ENCODE assay signal across 11 cellular contexts in the genomic region with DNA sequence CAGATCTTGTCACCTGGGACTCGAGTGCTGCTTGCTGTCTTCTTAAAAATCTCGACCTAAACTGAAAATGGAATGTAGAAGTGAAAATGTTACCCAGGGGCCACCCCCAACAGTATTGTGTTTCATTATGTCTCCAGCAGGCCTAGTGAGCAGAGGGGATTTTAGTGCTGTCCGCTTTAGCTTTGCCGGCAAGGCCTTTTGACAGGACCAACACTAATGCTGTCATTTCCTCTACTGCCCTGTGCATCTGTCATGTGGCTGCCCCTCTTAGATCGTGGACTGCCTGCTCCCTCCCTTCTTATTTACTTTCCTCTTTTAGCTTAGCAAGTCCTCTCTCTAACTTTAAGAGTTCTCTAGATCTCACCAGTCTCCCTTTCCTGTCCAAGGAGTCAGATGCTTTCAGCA.
DNase-seq lines count a peak whose midpoint lies in the region; ATAC-seq and TF ChIP-seq lines count a peak whose summit lies in the region.
"Had no signal": no experiment of that assay in that cellular context is flagged by ENCODE, and none has a peak within 500 bp of the region (broad histone marks: within the 10 kb centered on the region; RNA-seq: fewer than 3 reads in every experiment).

No MANE protein-coding gene starts in this region.

- TF ChIP-seq CTCF in GM06990 (IDR thresholded peaks at IDR 0.05; ENCODE audit: insufficient read depth, low read length, poor library complexity, severe bottlenecking) (no peak), WERI-Rb-1 (IDR thresholded peaks at IDR 0.05; ENCODE audit: low read depth, low read length) (no peak), stomach (IDR thresholded peaks at IDR 0.05) (no peak), mesothelial cell of epicardium (IDR thresholded peaks at IDR 0.05; ENCODE audit: unreplicated experiment) (no peak)

- H3K4me1 Mint-ChIP-seq in mesothelial cell of epicardium = peaks cover 7% of the 10 kb centered on the region
- H3K4me1 Mint-ChIP-seq: activated naive CD8-positive, alpha-beta T cell treated with anti-CD3 and anti-CD28 coated beads, Interleukin-2, amount 10 ng/mL, durations not matched to agents 7 days and 5 days had no signal

- H3K27me3 Mint-ChIP-seq in mesothelial cell of epicardium (ENCODE audit: low read depth) = no peaks in the 10 kb centered on the region
- H3K27me3 Mint-ChIP-seq: activated naive CD8-positive, alpha-beta T cell treated with anti-CD3 and anti-CD28 coated beads, Interleukin-2, amount 10 ng/mL, durations not matched to agents 7 days and 5 days had no signal

- TF ChIP-seq POLR2A in stomach (IDR thresholded peaks at IDR 0.05) = no peak

- ATAC-seq in GM19438 (IDR thresholded peaks at IDR 0.05; ENCODE audit: low read depth, unreplicated experiment) (peak; percentile 100), HG03064 (IDR thresholded peaks at IDR 0.05; ENCODE audit: low read depth, unreplicated experiment) (peak; percentile 99)
- no peak for ATAC-seq in activated naive CD4-positive, alpha-beta T cell treated with anti-CD3 and anti-CD28 coated beads, Interleukin-2, amount 50 U/mL, for 72 hours

- H3K27me3 ChIP-seq in GM06990 (replicated peaks; ENCODE audit: control insufficient read depth, insufficient read depth, low read length) (no peaks in the 10 kb centered on the region), WERI-Rb-1 (ENCODE audit: insufficient read depth, low read depth, severe bottlenecking) (no peaks in the 10 kb centered on the region), stomach (no peaks in the 10 kb centered on the region)
- H3K27me3 ChIP-seq: suprapubic skin had no signal

- H3K27ac ChIP-seq in WERI-Rb-1 (peak overlapping the region; percentile 69), stomach (no peak overlapping the region)
- H3K27ac ChIP-seq: C4-2B, suprapubic skin had no signal

- no peak overlapping the region for H3K27ac Mint-ChIP-seq in mesothelial cell of epicardium
- no peak overlapping the region for H3K27ac Mint-ChIP-seq in activated naive CD4-positive, alpha-beta T cell treated with anti-CD3 and anti-CD28 coated beads, Interleukin-2, amount 50 U/mL, for 72 hours
- H3K27ac Mint-ChIP-seq: activated naive CD8-positive, alpha-beta T cell treated with anti-CD3 and anti-CD28 coated beads, Interleukin-2, amount 10 ng/mL, durations not matched to agents 7 days and 5 days had no signal

- H3K36me3 ChIP-seq in GM06990 (ENCODE audit: control insufficient read depth, insufficient read depth, low read length) = no peaks in the 10 kb centered on the region
- H3K36me3 ChIP-seq in WERI-Rb-1 = no peaks in the 10 kb centered on the region
- no peaks in the 10 kb centered on the region for H3K36me3 ChIP-seq in stomach
- H3K36me3 ChIP-seq: suprapubic skin had no signal

- no peaks in the 10 kb centered on the region for H3K9me3 Mint-ChIP-seq in mesothelial cell of epicardium
- H3K9me3 Mint-ChIP-seq in activated naive CD4-positive, alpha-beta T cell treated with anti-CD3 and anti-CD28 coated beads, Interleukin-2, amount 50 U/mL, for 72 hours = peaks cover 10 to 11% of the 10 kb centered on the region in 2 donors

- intact Hi-C loops in stomach (cut with DNase I; ENCODE audit: low total_unique reads) = no loop called here

- TF ChIP-seq EP300 in stomach (IDR thresholded peaks at IDR 0.05) = no peak

- H3K4me3 ChIP-seq in GM06990 (replicated peaks; ENCODE audit: low read depth, low read length) (no peak overlapping the region), WERI-Rb-1 (ENCODE audit: low read depth, low read length) (peak overlapping the region; percentile 14; the same call in 1 of the 2 replicates), stomach (no peak overlapping the region)
- H3K4me3 ChIP-seq: suprapubic skin had no signal

- H3K4me3 Mint-ChIP-seq in mesothelial cell of epicardium = no peak overlapping the region
- H3K4me3 Mint-ChIP-seq: activated naive CD8-positive, alpha-beta T cell treated with anti-CD3 and anti-CD28 coated beads, Interleukin-2, amount 10 ng/mL, durations not matched to agents 7 days and 5 days had no signal

- no peaks in the 10 kb centered on the region for H3K4me1 ChIP-seq in stomach
- H3K4me1 ChIP-seq: suprapubic skin had no signal

- DNase-seq in GM06990 (ENCODE audit: extremely low read depth, insufficient read length) (peak; percentile 74), WERI-Rb-1 (peak; percentile 79), stomach (no peak), mesothelial cell of epicardium (ENCODE audit: low spot score in 2 of 2, unreplicated experiment in 2 of 2) (no peak), DMS153 treated with DMSO at 0.1 percent for 48 hours (lab: John Stamatoyannopoulos, UW; ENCODE audit: unreplicated experiment) (no peak)
- no peak for DNase-seq in activated naive CD4-positive, alpha-beta T cell treated with anti-CD3 and anti-CD28 coated beads, Interleukin-2, amount 50 U/mL, for 72 hours (ENCODE audit: low spot score in 2 of 2)
- DNase-seq: activated naive CD8-positive, alpha-beta T cell treated with anti-CD3 and anti-CD28 coated beads, Interleukin-2, amount 10 ng/mL, durations not matched to agents 7 days and 5 days had no signal

- peaks cover 5% of the 10 kb centered on the region for H3K36me3 Mint-ChIP-seq in mesothelial cell of epicardium
- no peaks in the 10 kb centered on the region for H3K36me3 Mint-ChIP-seq in activated naive CD4-positive, alpha-beta T cell treated with anti-CD3 and anti-CD28 coated beads, Interleukin-2, amount 50 U/mL, for 72 hours
- H3K36me3 Mint-ChIP-seq: activated naive CD8-positive, alpha-beta T cell treated with anti-CD3 and anti-CD28 coated beads, Interleukin-2, amount 10 ng/mL, durations not matched to agents 7 days and 5 days had no signal

- no peaks in the 10 kb centered on the region for H3K9me3 ChIP-seq in WERI-Rb-1 (ENCODE audit: severe bottlenecking)
- no peaks in the 10 kb centered on the region for H3K9me3 ChIP-seq in stomach
- H3K9me3 ChIP-seq: suprapubic skin had no signal

- 49 to 61% (median 61%) methylated on average over 5 of the region's 5 CpGs for WGBS in stomach, 5 donors

Comparison
In these comparisons a context has a peak if more than half of its experiments do, and no peak if none do; other contexts are left out.
1. DNase-seq: peak in GM06990 (single experiment) and WERI-Rb-1 (single experiment); none in stomach (single experiment), mesothelial cell of epicardium (0 of 2), DMS153 treated with DMSO at 0.1 percent for 48 hours (single experiment) and activated naive CD4-positive, alpha-beta T cell treated with anti-CD3 and anti-CD28 coated beads, Interleukin-2, amount 50 U/mL, for 72 hours (0 of 2).
2. ATAC-seq: peak in GM19438 (single experiment) and HG03064 (single experiment); none in activated naive CD4-positive, alpha-beta T cell treated with anti-CD3 and anti-CD28 coated beads, Interleukin-2, amount 50 U/mL, for 72 hours (0 of 2).